In genomic region chr7:47481656-47482012, GRCh38 we compare ENCODE assay signal across 11 cellular contexts.
DNase-seq lines count a peak whose midpoint lies in the region; ATAC-seq and TF ChIP-seq lines count a peak whose summit lies in the region.
"Had no signal": no experiment of that assay in that cellular context is flagged by ENCODE, and none has a peak within 500 bp of the region (broad histone marks: within the 10 kb centered on the region; RNA-seq: fewer than 3 reads in every experiment).

No MANE protein-coding gene starts in this region.

- CTCF ChIA-PET in OCI-LY7 (lab: Charles Lee; ENCODE audit: unreplicated experiment) = interaction anchor here (1.1 kb wide), 1 partner anchor 14 kb away, joined by 3 read pairs; no protein-coding TSS in a partner anchor

- no peak for ATAC-seq in GM19395 (IDR thresholded peaks at IDR 0.05; ENCODE audit: unreplicated experiment)

- TF ChIP-seq POLR2A in thyroid gland (IDR thresholded peaks at IDR 0.05) = no peak

- H3K9me2 ChIP-seq in OCI-LY7 (ENCODE audit: insufficient read depth, low read length) = no peaks in the 10 kb centered on the region

- H3K4me3 ChIP-seq in OCI-LY7 (ENCODE audit: low read depth, low read length, poor library complexity, severe bottlenecking) (no peak overlapping the region), brain microvascular endothelial cell (ENCODE audit: low read depth, low read length) (no peak overlapping the region), muscle layer of duodenum (ENCODE audit: low read depth in 1 of 2, low read length in 2 of 2) (no peak overlapping the region), thyroid gland (replicated peaks in 1 of 3) (no peak overlapping the region)

- intact Hi-C loops in OCI-LY7 (cut with micrococcal nuclease; ENCODE audit: unreplicated experiment) (loop anchor here (5.0 kb wide), 1 partner anchor 101 kb away; the partner anchor contains the start of gene TNS3), thyroid gland (cut with DNase I) (no loop called here)

- WGBS in thyroid gland, 2 donors = 96 to 98% methylated on average over 6 to 7 of the region's 7 CpGs

- H4K20me1 ChIP-seq in OCI-LY7 (ENCODE audit: insufficient read depth, low read length) = no peaks in the 10 kb centered on the region

- POLR2A ChIA-PET in OCI-LY7 (lab: Charles Lee) = no interaction called here

- H3K79me2 ChIP-seq in OCI-LY7 (ENCODE audit: insufficient read depth, low read depth, low read length) = no peaks in the 10 kb centered on the region

- no peaks in the 10 kb centered on the region for H3K36me3 ChIP-seq in OCI-LY7 (ENCODE audit: insufficient read depth, low read length)
- no peaks in the 10 kb centered on the region for H3K36me3 ChIP-seq in brain microvascular endothelial cell (replicated peaks)
- no peaks in the 10 kb centered on the region for H3K36me3 ChIP-seq in muscle layer of duodenum (ENCODE audit: control insufficient read depth in 1 of 2, insufficient read depth in 2 of 2, low read length in 2 of 2)
- no peaks in the 10 kb centered on the region for H3K36me3 ChIP-seq in thyroid gland

- no peak for TF ChIP-seq CTCF in OCI-LY7 (conservative IDR thresholded peaks at IDR 0.05; ENCODE audit: low read length)
- TF ChIP-seq CTCF in brain microvascular endothelial cell (IDR thresholded peaks at IDR 0.05; ENCODE audit: low read depth, low read length, missing control alignments) = no peak
- TF ChIP-seq CTCF in thyroid gland (IDR thresholded peaks at IDR 0.05) = no peak

- H3K27me3 ChIP-seq in brain microvascular endothelial cell (replicated peaks) (no peaks in the 10 kb centered on the region), muscle layer of duodenum (ENCODE audit: low read depth, low read length) (no peaks in the 10 kb centered on the region), thyroid gland (no peaks in the 10 kb centered on the region)

- H3K4me1 ChIP-seq in OCI-LY7 (ENCODE audit: insufficient read depth, low read length, poor library complexity, severe bottlenecking) = peaks cover 33% of the 10 kb centered on the region
- peaks cover 34 to 38% of the 10 kb centered on the region in 2 donors for H3K4me1 ChIP-seq in muscle layer of duodenum (ENCODE audit: control insufficient read depth in 1 of 2, insufficient read depth in 2 of 2, low read length in 2 of 2)
- H3K4me1 ChIP-seq in thyroid gland = peaks cover 23 to 73% of the 10 kb centered on the region in 2 donors

- H3K9me3 ChIP-seq in OCI-LY7 (ENCODE audit: low read length) = no peaks in the 10 kb centered on the region
- H3K9me3 ChIP-seq in muscle layer of duodenum (ENCODE audit: control insufficient read depth in 1 of 2, low read length in 2 of 2) = no peaks in the 10 kb centered on the region
- H3K9me3 ChIP-seq in thyroid gland = no peaks in the 10 kb centered on the region

- H3K27ac ChIP-seq in OCI-LY7 (ENCODE audit: low read depth, low read length, poor library complexity, severe bottlenecking) (no peak overlapping the region), brain microvascular endothelial cell (peak overlapping the region; percentile 100), muscle layer of duodenum (ENCODE audit: low read length) (peak overlapping the region; percentile 48), thyroid gland (peak overlapping the region in 2 of 3 donors; percentile 36 to 72)
- H3K27ac ChIP-seq: VCaP had no signal

- BruUV-seq in OCI-LY7 (replicated peaks; lab: Mats Ljungman, UMichigan) = no TSS peak

- no peak overlapping the region for H2AFZ ChIP-seq in OCI-LY7 (ENCODE audit: low read length)

- DNase-seq in OCI-LY7 (ENCODE audit: low spot score) (no peak), brain microvascular endothelial cell (no peak), thyroid gland (no peak), mucosa of gallbladder (ENCODE audit: low spot score) (no peak), COLO829 (ENCODE audit: low spot score) (no peak)
- DNase-seq: activated effector memory CD4-positive, alpha-beta T cell treated with Interleukin-2 at 50 U/mL for 16 hours; effector CD8-positive, alpha-beta T cell; NK-92 treated with Interleukin-12 subunit alpha and Interleukin-12 subunit beta, amount 100 ng/mL, for 24 hours had no signal

- in situ Hi-C loops in brain microvascular endothelial cell (cut with HindIII; ENCODE audit: low pct_ligation_motif_present, low sequenced_read_pairs) = no loop called here

- H3K4me2 ChIP-seq in OCI-LY7 (ENCODE audit: low read length) = peak overlapping the region; percentile 60; the same call in 1 of the 2 replicates
